ENCODE assay signal across 8 cellular contexts in genomic region chr17:28812980-28813377, GRCh38. TPM values are rescaled to one million over a fixed set of nuclear protein-coding genes. Genes with fewer than 3 reads are reported as not detected.
DNase-seq lines count a peak whose midpoint lies in the region; ATAC-seq and TF ChIP-seq lines count a peak whose summit lies in the region.

No MANE protein-coding gene starts in this region.

- TF ChIP-seq CTCF in GM12865 (IDR thresholded peaks at IDR 0.05; ENCODE audit: insufficient read depth, low read depth, low read length, missing control alignments) (no peak), fibroblast of mammary gland (conservative IDR thresholded peaks at IDR 0.05; ENCODE audit: control insufficient read depth, insufficient read depth, low read depth, low read length) (no peak)

- no peaks in the 10 kb centered on the region for H3K9me3 ChIP-seq in SK-N-MC (ENCODE audit: low read depth, low read length)

- no peak for DNase-seq in GM12865 (ENCODE audit: low read depth)
- DNase-seq in SK-N-MC (ENCODE audit: low read depth, low spot score) = no peak
- peak; percentile 71 for DNase-seq in fibroblast of mammary gland (ENCODE audit: low read depth)
- DNase-seq in pulmonary artery endothelial cell (ENCODE audit: low read depth, low spot score) = peak; percentile 46

- H3K9ac ChIP-seq in SK-N-MC (ENCODE audit: insufficient read length) = peak overlapping the region; percentile 71

- H3K27ac ChIP-seq in SK-N-MC = peak overlapping the region; percentile 85

- no peaks in the 10 kb centered on the region for H3K36me3 ChIP-seq in SK-N-MC (ENCODE audit: insufficient read depth, low read length)

- ATAC-seq in GM21447 (IDR thresholded peaks at IDR 0.05; ENCODE audit: unreplicated experiment) (no peak), GM21526 (IDR thresholded peaks at IDR 0.05; ENCODE audit: low FRiP score, unreplicated experiment) (no peak), GM19328 (IDR thresholded peaks at IDR 0.05; ENCODE audit: unreplicated experiment) (no peak), GM18502 (IDR thresholded peaks at IDR 0.05; ENCODE audit: poor library complexity, unreplicated experiment) (no peak)

- H3K4me3 ChIP-seq in GM12865 (ENCODE audit: low read depth, low read length) = peak overlapping the region; percentile 64
- H3K4me3 ChIP-seq in SK-N-MC = peak overlapping the region; percentile 84
- peak overlapping the region; percentile 95 for H3K4me3 ChIP-seq in fibroblast of mammary gland (ENCODE audit: control insufficient read depth, low read depth, low read length)

RNA-seq across cellular contexts. Expression of gene FAM222B, which starts 29.6 kb away (rescaled TPM):
- 3.4 and 5.5 TPM in 2 replicates for total RNA-seq in pulmonary artery endothelial cell

RNA-seq across cellular contexts. Expression of gene ERAL1, which starts 41.8 kb away (rescaled TPM):
- total RNA-seq in pulmonary artery endothelial cell = 30.7 and 49.2 TPM in 2 replicates

Comparison
In these comparisons a context has a peak if more than half of its experiments do, and no peak if none do; other contexts are left out.
1. DNase-seq: peak in fibroblast of mammary gland (single experiment) and pulmonary artery endothelial cell (single experiment); none in GM12865 (single experiment) and SK-N-MC (single experiment).
2. Peak in every context shown above with its lines, with median percentiles within 50 percentile points of each other: H3K4me3 ChIP-seq.